ENCODE assay signal across 8 cellular contexts in the genomic region with DNA sequence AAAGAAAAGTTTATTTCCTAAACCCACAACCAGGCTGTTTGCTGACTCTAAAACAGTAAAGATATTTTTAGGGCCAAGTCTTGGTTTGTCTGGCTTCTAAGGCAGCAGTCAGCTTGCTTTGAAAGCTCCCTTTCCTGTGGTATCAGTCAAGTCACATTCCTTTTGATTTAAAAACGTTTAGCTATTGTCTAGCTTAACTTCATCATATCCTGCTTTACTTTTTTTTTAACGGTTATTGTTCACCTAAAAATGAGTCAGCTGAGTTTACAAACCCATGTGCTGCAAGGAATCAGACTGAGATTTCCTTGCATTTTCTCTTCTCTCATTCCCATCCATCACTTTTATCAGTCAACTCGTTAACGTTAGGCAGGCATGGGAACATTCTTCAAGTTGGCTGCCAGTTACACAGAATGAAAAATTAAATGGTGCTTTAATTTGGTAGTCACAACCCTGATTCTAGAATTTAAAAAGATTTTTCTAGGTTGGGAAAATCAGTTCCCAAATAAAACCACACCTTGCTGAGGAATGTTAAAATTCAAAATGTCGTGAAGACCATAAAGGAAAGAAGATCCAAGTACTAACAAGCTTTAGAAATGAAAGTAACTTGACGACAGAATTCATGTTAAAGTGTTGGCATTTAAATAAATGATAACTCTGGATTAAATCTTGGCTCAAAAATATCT. TPM values are rescaled to one million over a fixed set of nuclear protein-coding genes. Genes with fewer than 3 reads are reported as not detected.
DNase-seq lines count a peak whose midpoint lies in the region; ATAC-seq, FAIRE-seq and TF ChIP-seq lines count a peak whose summit lies in the region.

No MANE protein-coding gene starts in this region.

- peak overlapping the region; percentile 64 for H3K4me3 Mint-ChIP-seq in stimulated activated naive CD8-positive, alpha-beta T cell treated with anti-CD3 and anti-CD28 coated beads, Interleukin-15, Interleukin-2, amounts not matched to agents 100 ng/mL and 50 ng/mL, for 24 hours

- H3K9ac ChIP-seq in HepG2 (ENCODE audit: insufficient read depth, low read depth, low read length) = no peak overlapping the region

- no peak overlapping the region for H2AFZ ChIP-seq in HepG2 (ENCODE audit: low read length)

- no peak for DNase-seq in stimulated activated naive CD8-positive, alpha-beta T cell treated with anti-CD3 and anti-CD28 coated beads, Interleukin-15, Interleukin-2, amounts not matched to agents 100 U/mL and 50 U/mL, for 24 hours
- DNase-seq in astrocyte of the spinal cord (ENCODE audit: low read depth, low spot score) (peak; percentile 88), HepG2 (ENCODE audit: low spot score) (peak; percentile 39), NCI-H2196 (lab: John Stamatoyannopoulos, UW; ENCODE audit: unreplicated experiment) (no peak), HK-2 (ENCODE audit: unreplicated experiment) (no peak)

- CTCF ChIA-PET in HepG2 (lab: Yijun Ruan, JAX; ENCODE audit: low intra/inter-chr PET ratio, low total read pairs) = no interaction called here

- no peaks in the 10 kb centered on the region for H3K27me3 ChIP-seq in HepG2 (ENCODE audit: control insufficient read depth in 1 of 2, insufficient read depth in 2 of 2, low read length in 2 of 2)

- H3K9me3 Mint-ChIP-seq in stimulated activated naive CD8-positive, alpha-beta T cell treated with anti-CD3 and anti-CD28 coated beads, Interleukin-15, Interleukin-2, amounts not matched to agents 100 ng/mL and 50 ng/mL, for 24 hours = no peaks in the 10 kb centered on the region

- H3K4me3 ChIP-seq in astrocyte of the spinal cord (ENCODE audit: low read depth, low read length) (no peak overlapping the region), HepG2 (replicated peaks in 1 of 3; ENCODE audit: insufficient read depth in 1 of 3, low read depth in 2 of 3, low read length in 3 of 3) (no peak overlapping the region)

- TF ChIP-seq POLR2A in HepG2 (IDR thresholded peaks at IDR 0.05; ENCODE audit: insufficient read depth in 1 of 2, low read depth in 2 of 2, low read length in 2 of 2) = no peak

- ATAC-seq in stimulated activated naive CD8-positive, alpha-beta T cell treated with anti-CD3 and anti-CD28 coated beads, Interleukin-15, Interleukin-2, amounts not matched to agents 100 U/mL and 50 U/mL, for 24 hours = no peak
- no peak for ATAC-seq in HepG2
- ATAC-seq in HG02938 (IDR thresholded peaks at IDR 0.05; ENCODE audit: unreplicated experiment) = no peak
- no peak for ATAC-seq in GM18909 (IDR thresholded peaks at IDR 0.05; ENCODE audit: poor library complexity, unreplicated experiment)

- H3K27ac ChIP-seq in HepG2 (ENCODE audit: extremely low read length, insufficient read depth, low read length) = no peak overlapping the region

- peaks cover 17% of the 10 kb centered on the region for H3K36me3 Mint-ChIP-seq in stimulated activated naive CD8-positive, alpha-beta T cell treated with anti-CD3 and anti-CD28 coated beads, Interleukin-15, Interleukin-2, amounts not matched to agents 100 ng/mL and 50 ng/mL, for 24 hours (ENCODE audit: low read depth)

- intact Hi-C loops in HepG2 (cut with micrococcal nuclease; ENCODE audit: unreplicated experiment) = loop anchor here (2.0 to 10.0 kb wide), 2 partner anchors 56 to 188 kb away; no protein-coding TSS in a partner anchor

- peaks cover 71% of the 10 kb centered on the region for H3K4me1 ChIP-seq in HepG2 (ENCODE audit: insufficient read depth, low read length)

- in situ Hi-C loops in astrocyte of the spinal cord (cut with HindIII; ENCODE audit: low sequenced_read_pairs) (no loop called here), HepG2 (cut with HindIII; ENCODE audit: extremely low pct_ligation_motif_present, low pct_unique_long_range_greater_than_20kb) (no loop called here)

- peak; percentile 21 for FAIRE-seq in HepG2 (lab: Jason Lieb, UNC)

- POLR2A ChIA-PET in HepG2 (lab: Yijun Ruan, JAX) = interaction anchor here (1.8 kb wide), 1 partner anchor 57 kb away, joined by 10 read pairs; no protein-coding TSS in a partner anchor

- H3K4me2 ChIP-seq in HepG2 (ENCODE audit: low read depth, low read length) = no peak overlapping the region; the same call in 1 of the 2 replicates

- no peaks in the 10 kb centered on the region; the same call in 1 of the 2 replicates for H4K20me1 ChIP-seq in HepG2 (ENCODE audit: insufficient read depth, low read length)

- H3K27ac Mint-ChIP-seq in stimulated activated naive CD8-positive, alpha-beta T cell treated with anti-CD3 and anti-CD28 coated beads, Interleukin-15, Interleukin-2, amounts not matched to agents 100 ng/mL and 50 ng/mL, for 24 hours = peak overlapping the region; percentile 69

- TF ChIP-seq CTCF in astrocyte of the spinal cord (IDR thresholded peaks at IDR 0.05; ENCODE audit: low read depth, low read length) (no peak), HepG2 (CRISPR knock-in tag; IDR thresholded peaks at IDR 0.05) (no peak)

- peaks cover 84% of the 10 kb centered on the region for H3K4me1 Mint-ChIP-seq in stimulated activated naive CD8-positive, alpha-beta T cell treated with anti-CD3 and anti-CD28 coated beads, Interleukin-15, Interleukin-2, amounts not matched to agents 100 ng/mL and 50 ng/mL, for 24 hours (ENCODE audit: low read depth)

- no peaks in the 10 kb centered on the region for H3K27me3 Mint-ChIP-seq in stimulated activated naive CD8-positive, alpha-beta T cell treated with anti-CD3 and anti-CD28 coated beads, Interleukin-15, Interleukin-2, amounts not matched to agents 100 ng/mL and 50 ng/mL, for 24 hours

- peaks cover 41% of the 10 kb centered on the region for H3K79me2 ChIP-seq in HepG2 (ENCODE audit: insufficient read depth, low read length)

- H3K9me3 ChIP-seq in HepG2 (ENCODE audit: low read length) = no peaks in the 10 kb centered on the region

- no TSS peak for BruUV-seq in HepG2 (replicated peaks; lab: Mats Ljungman, UMichigan)

- TF ChIP-seq RAD21 in HepG2 (CRISPR knock-in tag; IDR thresholded peaks at IDR 0.05) = no peak

- WGBS in HepG2 (ENCODE audit: low lambda C conversion rate) = 69% methylated on average over 6 of the region's 6 CpGs

- TF ChIP-seq EP300 in HepG2 (IDR thresholded peaks at IDR 0.05; ENCODE audit: low read depth in 2 of 2, low read length in 2 of 2) (no peak), HepG2 (CRISPR knock-in tag; IDR thresholded peaks at IDR 0.05; ENCODE audit: borderline replicate concordance) (no peak)

- H3K36me3 ChIP-seq in HepG2 (replicated peaks in 1 of 2; ENCODE audit: control insufficient read depth in 1 of 2, insufficient read depth in 2 of 2, low read length in 2 of 2) = no peaks in the 10 kb centered on the region

TF ChIP-seq in HepG2, 621 proteins besides CTCF, POLR2A, EP300 and RAD21 (continues in another document):
- no peak for TF ChIP-seq ISX (CRISPR knock-in tag; conservative IDR thresholded peaks at IDR 0.05)
- TF ChIP-seq PHF8 (CRISPR knock-in tag; IDR thresholded peaks at IDR 0.05) = no peak
- TF ChIP-seq, protein P1, sequence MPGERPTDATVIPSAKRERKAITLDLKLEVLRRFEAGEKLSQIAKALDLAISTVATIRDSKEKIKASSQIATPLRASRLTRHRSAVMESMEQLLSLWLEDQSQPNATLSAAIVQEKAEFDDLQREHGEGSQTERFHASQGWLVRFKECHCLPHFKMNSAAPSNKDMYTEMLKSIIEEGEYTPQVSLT (CRISPR knock-in tag; IDR thresholded peaks at IDR 0.05; ENCODE audit: borderline replicate concordance, low read depth) = no peak
- peak; percentile 61; the same call in 1 of the 2 replicates for TF ChIP-seq SOX5 (CRISPR knock-in tag; IDR thresholded peaks at IDR 0.05; ENCODE audit: borderline replicate concordance)
- no peak for TF ChIP-seq SOX13 (IDR thresholded peaks at IDR 0.05)
- peak in 1 of 2 experiments; percentile 69; a peak in 1 of 4 replicates for TF ChIP-seq SOX13 (CRISPR knock-in tag; conservative IDR thresholded peaks at IDR 0.05 in 1 of 2, IDR thresholded peaks at IDR 0.05 in 1 of 2)

RNA-seq across cellular contexts. Expression of gene ELOVL5, which starts 45.9 kb away (rescaled TPM):
- 43.9 and 72.4 TPM in 2 replicates for total RNA-seq in HepG2 (2016; rRNA removed; fragmentation: Illumina TruSeq; extraction: Trizol)
- total RNA-seq in HepG2 (2016; cell fraction: cytosol; rRNA removed; fragmentation: Illumina TruSeq; extraction: Trizol; ENCODE audit: low read depth) = 13.9 and 14.9 TPM in 2 replicates
- 38.2 and 72.3 TPM in 2 replicates for total RNA-seq in HepG2 (2016; cell fraction: insoluble cytoplasmic fraction; rRNA removed; fragmentation: Illumina TruSeq; extraction: Trizol)
- total RNA-seq in HepG2 (2016; cell fraction: membrane; rRNA removed; fragmentation: Illumina TruSeq; extraction: Trizol) = 35.5 and 41.3 TPM in 2 replicates
- 100 and 107 TPM in 2 replicates for total RNA-seq in HepG2 (2016; cell fraction: nucleus; rRNA removed; fragmentation: Illumina TruSeq; extraction: Trizol)
- polyA plus RNA-seq in HepG2 (2011; rRNA removed) = 50.1 and 51.9 TPM in 2 replicates
- 25.4 and 42.1 TPM in 2 replicates for polyA plus RNA-seq in HepG2 (2011; cell fraction: cytosol; rRNA removed)
- polyA plus RNA-seq in HepG2 (2011; cell fraction: nucleus; rRNA removed) = 43.1 and 55.3 TPM in 2 replicates
- polyA plus RNA-seq in HepG2 (2012) = 83.4 and 101 TPM in 2 replicates
- polyA plus RNA-seq in HepG2 (2016; cell fraction: cytosol; fragmentation: Illumina TruSeq; extraction: Trizol; ENCODE audit: low read depth) = 10.8 and 11.0 TPM in 2 replicates
- 47.3 and 49.0 TPM in 2 replicates for polyA plus RNA-seq in HepG2 (2016; cell fraction: insoluble cytoplasmic fraction; fragmentation: Illumina TruSeq; extraction: Trizol; ENCODE audit: low read depth)
- 27.9 and 31.0 TPM in 2 replicates for polyA plus RNA-seq in HepG2 (2016; cell fraction: membrane; fragmentation: Illumina TruSeq; extraction: Trizol; ENCODE audit: low read depth)
- polyA plus RNA-seq in HepG2 (2016; cell fraction: nucleus; fragmentation: Illumina TruSeq; extraction: Trizol; ENCODE audit: insufficient read depth, low read depth) = 151 and 157 TPM in 2 replicates
- polyA minus RNA-seq in HepG2 (2011; rRNA and poly(A)+ RNA removed; ENCODE audit: low replicate concordance) = 88.1 and 141 TPM in 2 replicates
- 50.1 and 59.2 TPM in 2 replicates for polyA minus RNA-seq in HepG2 (2011; cell fraction: cytosol; rRNA and poly(A)+ RNA removed)
- polyA minus RNA-seq in HepG2 (2011; cell fraction: nucleus; rRNA and poly(A)+ RNA removed) = 54.8 and 92.7 TPM in 2 replicates

Comparison
In these comparisons a context has a peak if more than half of its experiments do, and no peak if none do; other contexts are left out.
1. DNase-seq: peak in astrocyte of the spinal cord (single experiment) and HepG2 (single experiment); none in stimulated activated naive CD8-positive, alpha-beta T cell treated with anti-CD3 and anti-CD28 coated beads, Interleukin-15, Interleukin-2, amounts not matched to agents 100 U/mL and 50 U/mL, for 24 hours (single experiment), NCI-H2196 (single experiment) and HK-2 (single experiment).